In the genomic region with DNA sequence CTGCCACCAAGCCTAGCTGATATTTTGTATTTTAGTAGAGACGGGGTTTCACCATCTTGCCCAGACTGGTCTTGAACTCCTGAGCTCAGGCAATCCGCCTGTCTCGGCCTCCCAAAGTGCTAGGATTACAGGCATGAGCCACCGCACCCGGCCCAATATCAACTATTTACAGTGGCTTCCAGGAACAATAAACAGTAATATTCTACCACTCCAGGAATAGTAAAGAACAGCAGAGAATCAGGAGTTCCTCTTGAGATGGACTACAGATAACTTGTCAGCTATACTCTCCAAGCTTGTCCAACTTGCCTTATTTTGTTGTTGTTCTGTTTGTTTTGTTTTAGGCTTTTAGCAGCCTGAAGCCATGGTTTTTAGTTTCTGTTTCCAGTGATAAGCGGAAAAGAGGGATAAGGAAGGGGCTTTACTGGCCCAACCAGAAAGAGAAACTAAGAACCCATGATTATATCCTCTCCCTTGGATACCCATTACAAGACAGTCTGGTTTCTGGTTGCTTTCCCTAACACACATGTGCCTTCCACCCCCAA, we compare ENCODE assay signal across 18 cellular contexts. TPM values are rescaled to one million over a fixed set of nuclear protein-coding genes. Genes with fewer than 3 reads are reported as not detected.
A peak's percentile ranks its signal among the peaks of the same experiment; 100 is the strongest.
DNase-seq lines count a peak whose midpoint lies in the region; ATAC-seq and TF ChIP-seq lines count a peak whose summit lies in the region.
"Had no signal": no experiment of that assay in that cellular context is flagged by ENCODE, and none has a peak within 500 bp of the region (broad histone marks: within the 10 kb centered on the region; RNA-seq: fewer than 3 reads in every experiment).

No MANE protein-coding gene starts in this region.

- TF ChIP-seq CTCF in activated CD8-positive, alpha-beta T cell treated with anti-CD3 and anti-CD28 coated beads for 36 hours (IDR thresholded peaks at IDR 0.05): no peak
- no peak for TF ChIP-seq CTCF in type B pancreatic cell (conservative IDR thresholded peaks at IDR 0.05)
- TF ChIP-seq CTCF in foreskin keratinocyte (conservative IDR thresholded peaks at IDR 0.05): no peak

- no peak overlapping the region for H3K27ac Mint-ChIP-seq in activated T-cell treated with anti-CD3 and anti-CD28 coated beads, Interleukin-2, amount 50 U/mL, for 72 hours
- H3K27ac Mint-ChIP-seq in activated CD8-positive, alpha-beta T cell treated with anti-CD3 and anti-CD28 coated beads for 36 hours: peak overlapping the region; percentile 81
- H3K27ac Mint-ChIP-seq in immature natural killer cell (peak overlapping the region; percentile 81 to 94 (median 88)), type B pancreatic cell (peak overlapping the region; percentile 35)

- peak overlapping the region; percentile 51 to 72 for H3K4me3 Mint-ChIP-seq in activated T-cell treated with anti-CD3 and anti-CD28 coated beads, Interleukin-2, amount 50 U/mL, for 72 hours
- H3K4me3 Mint-ChIP-seq in activated CD8-positive, alpha-beta T cell treated with anti-CD3 and anti-CD28 coated beads for 36 hours: no peak overlapping the region
- peak overlapping the region in 4 of 5 donors; percentile 10 to 69 (median 50) for H3K4me3 Mint-ChIP-seq in immature natural killer cell
- H3K4me3 Mint-ChIP-seq in type B pancreatic cell: no peak overlapping the region

- H3K4me1 Mint-ChIP-seq in activated T-cell treated with anti-CD3 and anti-CD28 coated beads, Interleukin-2, amount 50 U/mL, for 72 hours (ENCODE audit: low read depth): peaks cover 76% of the 10 kb centered on the region
- H3K4me1 Mint-ChIP-seq in activated CD8-positive, alpha-beta T cell treated with anti-CD3 and anti-CD28 coated beads for 36 hours (ENCODE audit: low read depth): peaks cover 79% of the 10 kb centered on the region
- H3K4me1 Mint-ChIP-seq in immature natural killer cell: peaks cover 89 to 91% of the 10 kb centered on the region in 2 donors
- H3K4me1 Mint-ChIP-seq in type B pancreatic cell (ENCODE audit: unreplicated experiment): peaks cover 34% of the 10 kb centered on the region

- no peaks in the 10 kb centered on the region for H3K9me3 Mint-ChIP-seq in activated T-cell treated with anti-CD3 and anti-CD28 coated beads, Interleukin-2, amount 50 U/mL, for 72 hours
- no peaks in the 10 kb centered on the region for H3K9me3 Mint-ChIP-seq in activated CD8-positive, alpha-beta T cell treated with anti-CD3 and anti-CD28 coated beads for 36 hours
- H3K9me3 Mint-ChIP-seq in immature natural killer cell (no peaks in the 10 kb centered on the region), type B pancreatic cell (no peaks in the 10 kb centered on the region)

- no peaks in the 10 kb centered on the region for H3K27me3 Mint-ChIP-seq in activated T-cell treated with anti-CD3 and anti-CD28 coated beads, Interleukin-2, amount 50 U/mL, for 72 hours (ENCODE audit: low read depth)
- H3K27me3 Mint-ChIP-seq in activated CD8-positive, alpha-beta T cell treated with anti-CD3 and anti-CD28 coated beads for 36 hours: no peaks in the 10 kb centered on the region
- peaks cover 0 to 4% (median 2%) of the 10 kb centered on the region in 3 donors for H3K27me3 Mint-ChIP-seq in immature natural killer cell (ENCODE audit: low read depth in 3 of 3)
- no peaks in the 10 kb centered on the region for H3K27me3 Mint-ChIP-seq in type B pancreatic cell

- intact Hi-C loops in activated CD8-positive, alpha-beta T cell treated with anti-CD3 and anti-CD28 coated beads for 36 hours (cut with micrococcal nuclease): no loop called here

- H3K27ac ChIP-seq in foreskin keratinocyte: no peak overlapping the region
- H3K27ac ChIP-seq: left lung had no signal

- H3K36me3 Mint-ChIP-seq in activated T-cell treated with anti-CD3 and anti-CD28 coated beads, Interleukin-2, amount 50 U/mL, for 72 hours (ENCODE audit: insufficient read depth in 2 of 2): peaks cover 0 to 4% of the 10 kb centered on the region in 2 donors
- peaks cover 71% of the 10 kb centered on the region for H3K36me3 Mint-ChIP-seq in activated CD8-positive, alpha-beta T cell treated with anti-CD3 and anti-CD28 coated beads for 36 hours (ENCODE audit: low read depth)
- H3K36me3 Mint-ChIP-seq in immature natural killer cell: peaks cover 8 to 46% (median 18%) of the 10 kb centered on the region in 3 donors
- peaks cover 7% of the 10 kb centered on the region for H3K36me3 Mint-ChIP-seq in type B pancreatic cell

- CTCF ChIA-PET in activated CD8-positive, alpha-beta T cell treated with anti-CD3 and anti-CD28 coated beads for 36 hours (lab: Charles Lee): interaction anchor here (0.8 to 2.2 kb wide), 6 partner anchors 10 to 224 kb away, joined by 3 to 19 read pairs (median 4); no protein-coding TSS in a partner anchor

- DNase-seq in activated T-cell treated with anti-CD3 and anti-CD28 coated beads, Interleukin-2, amount 50 U/mL, for 72 hours: no peak
- DNase-seq in activated T-cell treated with anti-CD3 and anti-CD28 coated beads for 4 hours (no peak), immature natural killer cell (no peak), type B pancreatic cell (ENCODE audit: extremely low spot score, unreplicated experiment) (no peak), NCI-H524 (lab: John Stamatoyannopoulos, UW) (no peak), NCI-H69 (lab: John Stamatoyannopoulos, UW) (no peak), foreskin keratinocyte (no peak)
- no peak for DNase-seq in activated CD8-positive, alpha-beta T cell treated with anti-CD3 and anti-CD28 coated beads for 36 hours
- DNase-seq: activated CD4-positive, alpha-beta T cell treated with anti-CD3 and anti-CD28 coated beads for 1 hour; adrenal gland; DND-41; GOT3; head of caudate nucleus; IMR-90; left lung; NCI-H1417 treated with DMSO at 0.1 percent for 48 hours; stimulated activated CD4-positive, alpha-beta T cell treated with anti-CD3 and anti-CD28 coated beads, Interleukin-4, amount 100 ng/mL, for 1 hour; SW 1271 had no signal

- ATAC-seq in activated T-cell treated with anti-CD3 and anti-CD28 coated beads, Interleukin-2, amount 50 U/mL, for 72 hours (replicated peaks in 1 of 2): no peak
- no peak for ATAC-seq in activated CD8-positive, alpha-beta T cell treated with anti-CD3 and anti-CD28 coated beads for 36 hours
- no peak for ATAC-seq in foreskin keratinocyte
- ATAC-seq: left lung had no signal

- no peaks in the 10 kb centered on the region for H3K27me3 ChIP-seq in foreskin keratinocyte
- H3K27me3 ChIP-seq: adrenal gland, left lung had no signal

- no peaks in the 10 kb centered on the region for H3K4me1 ChIP-seq in foreskin keratinocyte

- POLR2A ChIA-PET in activated CD8-positive, alpha-beta T cell treated with anti-CD3 and anti-CD28 coated beads for 36 hours (lab: Charles Lee): interaction anchor here (0.6 to 1.7 kb wide), 3 partner anchors 11 to 44 kb away, joined by 3 to 8 read pairs (median 4); no protein-coding TSS in a partner anchor

RNA-seq across cellular contexts. Expression of a gene that starts 36.8 kb away (rescaled TPM):
- 10 to 100 TPM; 21.1 to 43.6 TPM for total RNA-seq in activated T-cell treated with anti-CD3 and anti-CD28 coated beads, Interleukin-2, amount 50 U/mL, for 72 hours
- total RNA-seq in activated CD8-positive, alpha-beta T cell treated with anti-CD3 and anti-CD28 coated beads for 36 hours: 10 to 100 TPM; 63.0 to 66.5 TPM
- polyA plus RNA-seq in immature natural killer cell (100 to 1,000 TPM; 110 to 197 (median 136) TPM), foreskin keratinocyte (10.5 and 18.4 TPM in 2 replicates)
- total RNA-seq in type B pancreatic cell (ENCODE audit: low replicate concordance) (20.9 and 32.6 TPM in 2 replicates), foreskin keratinocyte (28.1 and 46.1 TPM in 2 replicates)

Comparison
In these comparisons a context has a peak if more than half of its experiments do, and no peak if none do; other contexts are left out.
1. H3K4me3 Mint-ChIP-seq: peak in activated T-cell treated with anti-CD3 and anti-CD28 coated beads, Interleukin-2, amount 50 U/mL, for 72 hours (2 of 2) and immature natural killer cell (4 of 5); none in activated CD8-positive, alpha-beta T cell treated with anti-CD3 and anti-CD28 coated beads for 36 hours (single experiment) and type B pancreatic cell (single experiment).